In the genomic region with DNA sequence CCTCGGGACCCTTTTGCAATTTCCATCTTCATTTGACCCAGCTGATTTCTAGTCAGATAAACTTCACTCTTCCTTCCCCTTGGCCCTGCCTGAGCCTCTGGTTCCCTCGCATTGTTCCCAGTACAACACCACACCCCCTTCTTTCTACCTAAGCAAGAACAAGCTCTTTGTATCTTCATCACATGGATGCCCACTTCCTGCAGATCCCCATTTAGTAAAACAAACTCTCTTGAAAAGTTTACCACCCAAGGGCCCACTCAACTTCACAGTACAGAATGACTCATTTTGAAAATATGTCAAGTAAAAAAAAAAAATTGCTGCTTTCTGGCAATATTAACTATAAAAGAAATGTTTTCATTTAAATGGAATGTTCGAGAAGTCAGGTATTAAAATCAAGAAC, we compare ENCODE assay signal across 13 cellular contexts. TPM values are rescaled to one million over a fixed set of nuclear protein-coding genes. Genes with fewer than 3 reads are reported as not detected.
A peak's percentile ranks its signal among the peaks of the same experiment; 100 is the strongest.
DNase-seq lines count a peak whose midpoint lies in the region; ATAC-seq, FAIRE-seq and TF ChIP-seq lines count a peak whose summit lies in the region.
"Had no signal": no experiment of that assay in that cellular context is flagged by ENCODE, and none has a peak within 500 bp of the region (broad histone marks: within the 10 kb centered on the region; RNA-seq: fewer than 3 reads in every experiment).

No MANE protein-coding gene starts in this region.

- H3K4me1 ChIP-seq in fibroblast of lung (ENCODE audit: control insufficient read depth, extremely low read depth, insufficient read depth, low read length): no peaks in the 10 kb centered on the region
- H3K4me1 ChIP-seq in osteoblast (ENCODE audit: insufficient read depth, low read length): no peaks in the 10 kb centered on the region
- no peaks in the 10 kb centered on the region for H3K4me1 ChIP-seq in hepatocyte (ENCODE audit: insufficient read depth)
- peaks cover 0 to 8% of the 10 kb centered on the region in 2 experiments for H3K4me1 ChIP-seq in trophoblast cell (ENCODE audit: control insufficient read depth in 1 of 2, insufficient read depth in 2 of 2, low read length in 2 of 2)

- H2BK5ac ChIP-seq in trophoblast cell (ENCODE audit: low read depth, low read length, poor library complexity): no peak overlapping the region

- H2AK5ac ChIP-seq in trophoblast cell (ENCODE audit: low read length): no peak overlapping the region

- H4K8ac ChIP-seq in trophoblast cell (ENCODE audit: low read depth, low read length): no peak overlapping the region

- H3K36me3 ChIP-seq in fibroblast of lung (ENCODE audit: control insufficient read depth, insufficient read depth, low read length) (no peaks in the 10 kb centered on the region), osteoblast (ENCODE audit: insufficient read depth, low read length) (no peaks in the 10 kb centered on the region), hepatocyte (replicated peaks; ENCODE audit: insufficient read depth, low read depth) (no peaks in the 10 kb centered on the region), trophoblast cell (ENCODE audit: control insufficient read depth in 1 of 2, insufficient read depth in 2 of 2, low read length in 2 of 2) (no peaks in the 10 kb centered on the region)
- H3K36me3 ChIP-seq: tibial artery had no signal

- H2BK120ac ChIP-seq in trophoblast cell (ENCODE audit: insufficient read depth, low read length, poor library complexity): no peak overlapping the region

- intact Hi-C loops in lower leg skin (cut with DNase I; ENCODE audit: low total_unique reads): no loop called here

- no peak overlapping the region for H3K14ac ChIP-seq in trophoblast cell (ENCODE audit: low read length)

- H4K91ac ChIP-seq in trophoblast cell (ENCODE audit: low read depth, low read length): no peak overlapping the region

- 41% methylated on average over 3 of the region's 3 CpGs for WGBS in hepatocyte (ENCODE audit: low lambda C conversion rate, missing lambda C conversion rate)
- WGBS in trophoblast cell (ENCODE audit: extremely low coverage, insufficient coverage, insufficient read length): no CpG with 5 or more reads among the region's 3 CpGs
- 26 to 65% methylated on average over 3 of the region's 3 CpGs for WGBS in lower leg skin, 2 donors

- H2AFZ ChIP-seq in fibroblast of lung (ENCODE audit: low read length): no peak overlapping the region
- H2AFZ ChIP-seq in osteoblast (ENCODE audit: low read length): no peak overlapping the region
- no peak overlapping the region for H2AFZ ChIP-seq in hepatocyte
- H2AFZ ChIP-seq in trophoblast cell (ENCODE audit: insufficient read depth, low read length, poor library complexity): no peak overlapping the region

- H3K27me3 ChIP-seq in fibroblast of lung (ENCODE audit: control insufficient read depth, insufficient read depth, low read length) (no peaks in the 10 kb centered on the region), osteoblast (ENCODE audit: insufficient read depth, low read length) (no peaks in the 10 kb centered on the region), hepatocyte (no peaks in the 10 kb centered on the region), trophoblast cell (ENCODE audit: insufficient read depth, low read length) (no peaks in the 10 kb centered on the region)
- H3K27me3 ChIP-seq: tibial artery had no signal

- no peak overlapping the region for H3K23ac ChIP-seq in trophoblast cell (ENCODE audit: low read length)

- H3K4me2 ChIP-seq in fibroblast of lung (ENCODE audit: extremely low read depth, insufficient read depth, low read length) (no peak overlapping the region), osteoblast (ENCODE audit: insufficient read depth, low read length) (no peak overlapping the region), hepatocyte (no peak overlapping the region), trophoblast cell (ENCODE audit: low read length) (no peak overlapping the region)

- TF ChIP-seq POLR2A in lower leg skin (IDR thresholded peaks at IDR 0.05): no peak

- no peak overlapping the region for H3K4me3 ChIP-seq in fibroblast of lung (replicated peaks in 1 of 4; ENCODE audit: control extremely low read depth in 1 of 4, insufficient read depth in 1 of 4, low read depth in 3 of 4, low read length in 4 of 4)
- H3K4me3 ChIP-seq in osteoblast (ENCODE audit: insufficient read depth, low read length): no peak overlapping the region
- H3K4me3 ChIP-seq in hepatocyte: no peak overlapping the region
- no peak overlapping the region for H3K4me3 ChIP-seq in trophoblast cell (ENCODE audit: low read depth, low read length)
- H3K4me3 ChIP-seq in lower leg skin (ENCODE audit: low read depth, poor library complexity, severe bottlenecking): no peak overlapping the region
- H3K4me3 ChIP-seq: tibial artery had no signal

- no peaks in the 10 kb centered on the region for H4K20me1 ChIP-seq in fibroblast of lung (ENCODE audit: control insufficient read depth, extremely low read depth, insufficient read depth, low read length)
- H4K20me1 ChIP-seq in osteoblast (ENCODE audit: insufficient read depth, low read length): no peaks in the 10 kb centered on the region
- no peaks in the 10 kb centered on the region for H4K20me1 ChIP-seq in hepatocyte (ENCODE audit: insufficient read depth, poor library complexity, severe bottlenecking)

- peak; percentile 54 for ATAC-seq in GM18858 (IDR thresholded peaks at IDR 0.05; ENCODE audit: unreplicated experiment)
- ATAC-seq: HCT116 had no signal

- FAIRE-seq in HTR-8/SVneo (lab: Jason Lieb, UNC): no peak
- FAIRE-seq: D721Med had no signal

- no peak overlapping the region for H3K18ac ChIP-seq in trophoblast cell (ENCODE audit: low read length)

- no peak overlapping the region for H4K12ac ChIP-seq in trophoblast cell (ENCODE audit: low read depth, low read length)

- H2BK12ac ChIP-seq in trophoblast cell (ENCODE audit: low read length): no peak overlapping the region

- H3K79me2 ChIP-seq in fibroblast of lung (ENCODE audit: control insufficient read depth, insufficient read depth, low read length) (no peaks in the 10 kb centered on the region), osteoblast (ENCODE audit: insufficient read depth, low read length) (no peaks in the 10 kb centered on the region), hepatocyte (no peaks in the 10 kb centered on the region), trophoblast cell (ENCODE audit: control insufficient read depth, insufficient read depth, low read length, poor library complexity) (no peaks in the 10 kb centered on the region)

- peaks cover 3% of the 10 kb centered on the region for H3K79me1 ChIP-seq in trophoblast cell (ENCODE audit: low read length)

- H3K9me2 ChIP-seq in hepatocyte (replicated peaks; ENCODE audit: insufficient read depth): no peaks in the 10 kb centered on the region

- H3K9me3 ChIP-seq in fibroblast of lung (ENCODE audit: control insufficient read depth, insufficient read depth, low read depth, low read length) (no peaks in the 10 kb centered on the region), osteoblast (ENCODE audit: low read depth, low read length) (no peaks in the 10 kb centered on the region), hepatocyte (ENCODE audit: low read depth) (no peaks in the 10 kb centered on the region), trophoblast cell (ENCODE audit: insufficient read depth, low read depth, low read length) (no peaks in the 10 kb centered on the region)
- H3K9me3 ChIP-seq: tibial artery had no signal

- no peak for TF ChIP-seq CTCF in fibroblast of lung (conservative IDR thresholded peaks at IDR 0.05 in 1 of 2, IDR thresholded peaks at IDR 0.05 in 1 of 2; ENCODE audit: low read depth in 1 of 2, low read length in 2 of 2)
- no peak for TF ChIP-seq CTCF in osteoblast (IDR thresholded peaks at IDR 0.05; ENCODE audit: extremely low read depth, low read depth, low read length)
- TF ChIP-seq CTCF in hepatocyte (IDR thresholded peaks at IDR 0.05; ENCODE audit: poor library complexity): no peak
- TF ChIP-seq CTCF in lower leg skin (IDR thresholded peaks at IDR 0.05): no peak

- no peak overlapping the region for H3K4ac ChIP-seq in trophoblast cell (ENCODE audit: low read depth, low read length)

- H3K9ac ChIP-seq in fibroblast of lung (ENCODE audit: insufficient read depth, low read length) (no peak overlapping the region), trophoblast cell (ENCODE audit: low read length) (no peak overlapping the region)

- peak; percentile 26 for DNase-seq in HTR-8/SVneo (ENCODE audit: insufficient read length, low spot score)
- DNase-seq in fibroblast of lung (ENCODE audit: low read depth in 2 of 2): peak; percentile 38 to 79
- peak; percentile 73 for DNase-seq in osteoblast (ENCODE audit: insufficient read length, low spot score, missing footprints)
- DNase-seq in hepatocyte (ENCODE audit: low spot score): no peak
- DNase-seq in trophoblast cell: no peak
- DNase-seq in lower leg skin (ENCODE audit: low spot score in 2 of 2): no peak
- no peak for DNase-seq in C1 segment of cervical spinal cord (lab: John Stamatoyannopoulos, UW)
- DNase-seq: activated T-cell treated with anti-CD3 and anti-CD28 coated beads, Interleukin-2, amount 50 U/mL, for 72 hours; NCI-H1436; tibial artery had no signal

- no peak overlapping the region for H3K27ac ChIP-seq in fibroblast of lung (ENCODE audit: insufficient read depth, low read length)
- no peak overlapping the region for H3K27ac ChIP-seq in osteoblast (ENCODE audit: low read depth, low read length)
- H3K27ac ChIP-seq in hepatocyte: no peak overlapping the region
- no peak overlapping the region for H3K27ac ChIP-seq in trophoblast cell (ENCODE audit: low read depth, low read length)
- H3K27ac ChIP-seq: tibial artery had no signal

RNA-seq across cellular contexts. Expression of gene FAXC, which starts 5.2 kb away (rescaled TPM):
- total RNA-seq in fibroblast of lung: 0.17 and 0.51 TPM in 2 replicates
- polyA plus RNA-seq in fibroblast of lung: 2.7 and 3.1 TPM in 2 replicates
- polyA plus RNA-seq in fibroblast of lung (2012): 1.7 and 1.9 TPM in 2 replicates
- polyA minus RNA-seq in fibroblast of lung (ENCODE audit: low replicate concordance): not detected in 2 replicates
- total RNA-seq in osteoblast: 0.88 and 1.1 TPM in 2 replicates
- total RNA-seq in hepatocyte: 5.3 and 8.9 TPM in 2 replicates
- polyA plus RNA-seq in hepatocyte: 6.5 and 8.3 TPM in 2 replicates
- polyA plus RNA-seq in trophoblast cell (2013): 5.0 and 5.4 TPM in 2 replicates
- 1 to 10 TPM in 2 of 4 donors, under 1 TPM in 2; 0.04 to 3.6 (median 1.3) TPM for total RNA-seq in lower leg skin
- total RNA-seq: activated T-cell treated with anti-CD3 and anti-CD28 coated beads, Interleukin-2, amount 50 U/mL, for 72 hours had no signal

RNA-seq across cellular contexts. Expression of gene COQ3, which starts 49.7 kb away (rescaled TPM):
- total RNA-seq in fibroblast of lung (4.6 and 5.3 TPM in 2 replicates), osteoblast (2.5 and 3.5 TPM in 2 replicates), hepatocyte (5.7 and 5.9 TPM in 2 replicates), lower leg skin (1 to 10 TPM; 1.5 to 4.5 (median 3.2) TPM)
- polyA plus RNA-seq in fibroblast of lung (13.3 and 16.5 TPM in 2 replicates), hepatocyte (4.7 and 8.2 TPM in 2 replicates)
- 10.9 and 13.9 TPM in 2 replicates for polyA plus RNA-seq in fibroblast of lung (2012)
- 1.1 TPM in 1 of 2 replicates, not detected in the other for polyA minus RNA-seq in fibroblast of lung (ENCODE audit: low replicate concordance)
- polyA plus RNA-seq in trophoblast cell (2013): 4.8 and 5.5 TPM in 2 replicates

Comparison
In these comparisons a context has a peak if more than half of its experiments do, and no peak if none do; other contexts are left out.
1. DNase-seq: peak in HTR-8/SVneo (single experiment), fibroblast of lung (2 of 2) and osteoblast (single experiment); none in hepatocyte (single experiment), trophoblast cell (0 of 2), lower leg skin (0 of 2) and C1 segment of cervical spinal cord (0 of 14).